Comparison of ENCODE assay signal across 16 cellular contexts in genomic region chr3:18345015-18345367, GRCh38.
"Had no signal": no experiment of that assay in that cellular context is flagged by ENCODE, and none has a peak within 500 bp of the region (broad histone marks: within the 10 kb centered on the region; RNA-seq: fewer than 3 reads in every experiment).

No MANE protein-coding gene starts in this region.

- DNase-seq: activated CD4-positive, alpha-beta T cell treated with anti-CD3 and anti-CD28 coated beads for 48 hours; central memory CD4-positive, alpha-beta T cell; effector CD4-positive, alpha-beta T cell; foreskin melanocyte; head of caudate nucleus; left ventricle myocardium inferior; occipital lobe; right cardiac atrium; substantia nigra; transverse colon had no signal

- H3K4me1 Mint-ChIP-seq: memory B cell; nephron; stimulated activated memory B cell treated with anti-CD40 and anti-IgM and Interleukin-4, amounts not matched to agents 10 μg/mL and 1 μg/mL and 100 μg/mL, for 72 hours had no signal

- H3K27ac ChIP-seq: coronary artery, left ventricle myocardium inferior, transverse colon, VCaP had no signal

- ATAC-seq: right cardiac atrium; stimulated activated memory B cell treated with anti-CD40 and anti-IgM and Interleukin-4, amounts not matched to agents 10 μg/mL and 1 μg/mL and 100 μg/mL, for 72 hours had no signal

- H3K27ac Mint-ChIP-seq: memory B cell; nephron; progenitor cell of endocrine pancreas; stimulated activated memory B cell treated with anti-CD40 and anti-IgM and Interleukin-4, amounts not matched to agents 10 μg/mL and 1 μg/mL and 100 μg/mL, for 72 hours had no signal

- H3K9me3 ChIP-seq: left ventricle myocardium inferior, transverse colon had no signal

- H3K27me3 ChIP-seq: transverse colon had no signal

- H3K27me3 Mint-ChIP-seq: memory B cell, progenitor cell of endocrine pancreas had no signal

- H3K4me3 Mint-ChIP-seq: memory B cell; nephron; stimulated activated memory B cell treated with anti-CD40 and anti-IgM and Interleukin-4, amounts not matched to agents 10 μg/mL and 1 μg/mL and 100 μg/mL, for 72 hours had no signal

- H3K9me3 Mint-ChIP-seq: memory B cell; nephron; stimulated activated memory B cell treated with anti-CD40 and anti-IgM and Interleukin-4, amounts not matched to agents 10 μg/mL and 1 μg/mL and 100 μg/mL, for 72 hours had no signal
